1 cellular context compared by ENCODE assay signal in the genomic region with DNA sequence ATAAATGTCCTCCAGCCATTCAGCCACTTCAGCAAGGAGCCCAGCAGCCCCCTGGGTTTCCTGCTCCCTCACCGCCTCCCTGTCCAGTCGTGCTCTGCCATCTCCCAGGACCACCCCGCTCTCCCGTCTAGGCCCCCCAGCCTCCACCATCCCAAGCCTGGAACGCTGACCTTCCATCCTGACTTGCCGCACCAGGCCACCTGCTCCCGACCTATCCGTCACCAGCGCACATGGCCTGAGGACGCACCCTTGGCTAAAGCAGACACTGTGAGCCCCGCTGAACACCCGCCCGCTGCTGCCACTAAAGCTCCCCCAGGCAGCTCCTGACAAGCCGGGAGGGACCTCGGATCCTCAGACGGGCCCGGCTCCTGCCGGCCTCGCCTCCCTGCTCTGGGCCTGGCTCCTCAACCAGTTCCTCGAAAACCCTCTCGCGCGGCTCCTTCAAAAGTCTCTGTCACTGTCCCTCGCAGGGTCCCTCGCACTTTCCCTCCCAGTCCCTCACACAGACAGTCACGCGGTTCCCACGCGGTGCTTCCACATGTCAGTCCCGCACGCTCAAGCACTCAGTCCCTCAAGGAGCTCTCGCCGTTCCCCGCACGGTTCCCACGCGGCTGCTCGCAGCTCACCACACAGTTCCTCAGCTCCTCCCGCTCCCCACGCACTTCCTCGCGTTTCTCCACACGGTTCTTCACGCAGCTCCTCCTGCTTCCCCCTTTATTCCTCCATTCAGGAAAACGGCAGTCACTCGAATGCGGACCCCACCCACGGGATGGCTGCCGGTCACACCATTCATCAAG.
TF ChIP-seq lines count a peak whose summit lies in the region.

No MANE protein-coding gene starts in this region.

TF ChIP-seq in GM23338, 12 proteins besides CTCF, POLR2A, EP300 and RAD21:
- TF ChIP-seq POLR2AphosphoS5 (IDR thresholded peaks at IDR 0.05; ENCODE audit: low read depth) (no peak), ZNF331 (CRISPR knock-in tag; IDR thresholded peaks at IDR 0.05; ENCODE audit: low read depth) (no peak), ZNF114 (CRISPR knock-in tag; IDR thresholded peaks at IDR 0.05) (no peak), CREB1 (CRISPR knock-in tag; IDR thresholded peaks at IDR 0.05; ENCODE audit: low read depth) (no peak), EZH2 (IDR thresholded peaks at IDR 0.05; ENCODE audit: low read depth, unreplicated experiment) (no peak), STAT1 (IDR thresholded peaks at IDR 0.05; ENCODE audit: unreplicated experiment) (no peak), REST (IDR thresholded peaks at IDR 0.05; ENCODE audit: unreplicated experiment) (no peak)
- TF ChIP-seq, protein P1, sequence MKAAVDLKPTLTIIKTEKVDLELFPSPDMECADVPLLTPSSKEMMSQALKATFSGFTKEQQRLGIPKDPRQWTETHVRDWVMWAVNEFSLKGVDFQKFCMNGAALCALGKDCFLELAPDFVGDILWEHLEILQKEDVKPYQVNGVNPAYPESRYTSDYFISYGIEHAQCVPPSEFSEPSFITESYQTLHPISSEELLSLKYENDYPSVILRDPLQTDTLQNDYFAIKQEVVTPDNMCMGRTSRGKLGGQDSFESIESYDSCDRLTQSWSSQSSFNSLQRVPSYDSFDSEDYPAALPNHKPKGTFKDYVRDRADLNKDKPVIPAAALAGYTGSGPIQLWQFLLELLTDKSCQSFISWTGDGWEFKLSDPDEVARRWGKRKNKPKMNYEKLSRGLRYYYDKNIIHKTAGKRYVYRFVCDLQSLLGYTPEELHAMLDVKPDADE (IDR thresholded peaks at IDR 0.05), result no peak
- TF ChIP-seq, protein P2, sequence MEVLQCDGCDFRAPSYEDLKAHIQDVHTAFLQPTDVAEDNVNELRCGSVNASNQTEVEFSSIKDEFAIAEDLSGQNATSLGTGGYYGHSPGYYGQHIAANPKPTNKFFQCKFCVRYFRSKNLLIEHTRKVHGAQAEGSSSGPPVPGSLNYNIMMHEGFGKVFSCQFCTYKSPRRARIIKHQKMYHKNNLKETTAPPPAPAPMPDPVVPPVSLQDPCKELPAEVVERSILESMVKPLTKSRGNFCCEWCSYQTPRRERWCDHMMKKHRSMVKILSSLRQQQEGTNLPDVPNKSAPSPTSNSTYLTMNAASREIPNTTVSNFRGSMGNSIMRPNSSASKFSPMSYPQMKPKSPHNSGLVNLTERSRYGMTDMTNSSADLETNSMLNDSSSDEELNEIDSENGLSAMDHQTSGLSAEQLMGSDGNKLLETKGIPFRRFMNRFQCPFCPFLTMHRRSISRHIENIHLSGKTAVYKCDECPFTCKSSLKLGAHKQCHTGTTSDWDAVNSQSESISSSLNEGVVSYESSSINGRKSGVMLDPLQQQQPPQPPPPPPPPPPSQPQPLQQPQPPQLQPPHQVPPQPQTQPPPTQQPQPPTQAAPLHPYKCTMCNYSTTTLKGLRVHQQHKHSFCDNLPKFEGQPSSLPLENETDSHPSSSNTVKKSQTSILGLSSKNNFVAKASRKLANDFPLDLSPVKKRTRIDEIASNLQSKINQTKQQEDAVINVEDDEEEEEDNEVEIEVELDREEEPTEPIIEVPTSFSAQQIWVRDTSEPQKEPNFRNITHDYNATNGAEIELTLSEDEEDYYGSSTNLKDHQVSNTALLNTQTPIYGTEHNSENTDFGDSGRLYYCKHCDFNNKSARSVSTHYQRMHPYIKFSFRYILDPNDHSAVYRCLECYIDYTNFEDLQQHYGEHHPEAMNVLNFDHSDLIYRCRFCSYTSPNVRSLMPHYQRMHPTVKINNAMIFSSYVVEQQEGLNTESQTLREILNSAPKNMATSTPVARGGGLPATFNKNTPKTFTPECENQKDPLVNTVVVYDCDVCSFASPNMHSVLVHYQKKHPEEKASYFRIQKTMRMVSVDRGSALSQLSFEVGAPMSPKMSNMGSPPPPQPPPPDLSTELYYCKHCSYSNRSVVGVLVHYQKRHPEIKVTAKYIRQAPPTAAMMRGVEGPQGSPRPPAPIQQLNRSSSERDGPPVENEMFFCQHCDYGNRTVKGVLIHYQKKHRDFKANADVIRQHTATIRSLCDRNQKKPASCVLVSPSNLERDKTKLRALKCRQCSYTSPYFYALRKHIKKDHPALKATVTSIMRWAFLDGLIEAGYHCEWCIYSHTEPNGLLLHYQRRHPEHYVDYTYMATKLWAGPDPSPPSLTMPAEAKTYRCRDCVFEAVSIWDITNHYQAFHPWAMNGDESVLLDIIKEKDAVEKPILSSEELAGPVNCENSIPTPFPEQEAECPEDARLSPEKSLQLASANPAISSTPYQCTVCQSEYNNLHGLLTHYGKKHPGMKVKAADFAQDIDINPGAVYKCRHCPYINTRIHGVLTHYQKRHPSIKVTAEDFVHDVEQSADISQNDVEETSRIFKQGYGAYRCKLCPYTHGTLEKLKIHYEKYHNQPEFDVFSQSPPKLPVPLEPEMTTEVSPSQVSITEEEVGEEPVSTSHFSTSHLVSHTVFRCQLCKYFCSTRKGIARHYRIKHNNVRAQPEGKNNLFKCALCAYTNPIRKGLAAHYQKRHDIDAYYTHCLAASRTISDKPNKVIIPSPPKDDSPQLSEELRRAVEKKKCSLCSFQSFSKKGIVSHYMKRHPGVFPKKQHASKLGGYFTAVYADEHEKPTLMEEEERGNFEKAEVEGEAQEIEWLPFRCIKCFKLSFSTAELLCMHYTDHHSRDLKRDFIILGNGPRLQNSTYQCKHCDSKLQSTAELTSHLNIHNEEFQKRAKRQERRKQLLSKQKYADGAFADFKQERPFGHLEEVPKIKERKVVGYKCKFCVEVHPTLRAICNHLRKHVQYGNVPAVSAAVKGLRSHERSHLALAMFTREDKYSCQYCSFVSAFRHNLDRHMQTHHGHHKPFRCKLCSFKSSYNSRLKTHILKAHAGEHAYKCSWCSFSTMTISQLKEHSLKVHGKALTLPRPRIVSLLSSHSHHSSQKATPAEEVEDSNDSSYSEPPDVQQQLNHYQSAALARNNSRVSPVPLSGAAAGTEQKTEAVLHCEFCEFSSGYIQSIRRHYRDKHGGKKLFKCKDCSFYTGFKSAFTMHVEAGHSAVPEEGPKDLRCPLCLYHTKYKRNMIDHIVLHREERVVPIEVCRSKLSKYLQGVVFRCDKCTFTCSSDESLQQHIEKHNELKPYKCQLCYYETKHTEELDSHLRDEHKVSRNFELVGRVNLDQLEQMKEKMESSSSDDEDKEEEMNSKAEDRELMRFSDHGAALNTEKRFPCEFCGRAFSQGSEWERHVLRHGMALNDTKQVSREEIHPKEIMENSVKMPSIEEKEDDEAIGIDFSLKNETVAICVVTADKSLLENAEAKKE (CRISPR knock-in tag; IDR thresholded peaks at IDR 0.05), result no peak
